Comparison of ENCODE assay signal across 8 cellular contexts in the genomic region with DNA sequence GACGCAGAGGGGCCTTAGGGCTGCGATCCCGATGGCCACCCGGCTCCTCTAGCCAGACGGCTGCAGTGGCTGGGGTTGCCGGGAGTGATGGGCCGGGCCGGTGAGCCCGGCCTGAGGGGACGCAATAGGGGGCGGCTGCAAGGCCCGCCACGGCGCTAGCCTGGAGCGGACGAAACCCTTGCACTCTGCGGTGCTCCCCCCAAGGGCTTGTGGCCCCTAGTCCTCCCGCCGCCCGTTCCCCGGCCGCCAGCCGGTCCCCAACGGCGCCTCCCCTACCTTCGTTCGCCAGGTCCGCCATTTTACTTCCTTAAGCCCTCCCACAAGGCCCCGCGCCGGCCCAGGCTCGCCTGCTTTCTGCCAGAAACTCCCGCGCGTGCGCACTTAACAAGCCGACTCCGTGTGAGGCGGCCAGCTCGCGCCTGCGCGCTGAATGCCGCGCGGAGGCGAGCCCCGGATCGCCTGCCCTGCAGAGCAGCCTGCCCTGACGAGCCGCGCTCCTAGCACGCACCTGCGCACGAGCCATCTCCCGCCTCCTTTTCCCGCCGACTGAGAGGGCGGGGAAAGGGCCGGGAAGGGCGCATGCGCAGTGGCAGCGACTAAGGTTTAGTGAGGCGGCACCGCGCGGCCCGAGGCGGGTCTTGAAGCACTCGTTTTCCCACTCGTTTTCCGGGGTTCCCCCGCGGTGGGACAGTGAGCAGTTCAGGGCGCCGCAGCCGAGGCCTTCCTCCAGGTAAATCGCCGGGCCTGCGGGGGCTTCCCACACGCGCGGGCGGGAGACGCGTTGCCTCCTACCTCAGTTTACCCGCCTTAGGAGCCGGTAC. TPM values are rescaled to one million over a fixed set of nuclear protein-coding genes. Genes with fewer than 3 reads are reported as not detected.
DNase-seq lines count a peak whose midpoint lies in the region; ATAC-seq and TF ChIP-seq lines count a peak whose summit lies in the region.

Gene RANBP3, minus strand, starts transcription at position 356 of the 821 bp plus-strand sequence. Its CDS starts 58 bp downstream, at position 298.

- CTCF ChIA-PET in PC-3 (lab: Charles Lee): interaction anchor here (1.0 kb wide), 2 partner anchors 10 to 45 kb away, joined by 4 to 5 read pairs; no protein-coding TSS in a partner anchor

- H3K9me3 ChIP-seq in PC-3 (ENCODE audit: low read length) (no peaks in the 10 kb centered on the region), mucosa of rectum (ENCODE audit: control insufficient read depth in 2 of 2, low read length in 2 of 2) (no peaks in the 10 kb centered on the region)

- no peaks in the 10 kb centered on the region for H3K9me2 ChIP-seq in PC-3 (replicated peaks; ENCODE audit: low read length)

- DNase-seq in DMS114 treated with DMSO at 0.1 percent for 48 hours (lab: John Stamatoyannopoulos, UW; ENCODE audit: unreplicated experiment) (peak; percentile 90), PC-3 (peak; percentile 100), epithelial cell of proximal tubule (ENCODE audit: low read depth) (peak; percentile 59)
- peak; percentile 96 for DNase-seq in activated T-cell treated with anti-CD3 and anti-CD28 coated beads, Interleukin-2, amount 50 U/mL, for 1 hour
- peak; percentile 97 for DNase-seq in stimulated activated CD8-positive, alpha-beta memory T cell treated with anti-CD3 and anti-CD28 coated beads, Interleukin-4, amount 100 ng/mL, for 48 hours

- H2AFZ ChIP-seq in PC-3 (ENCODE audit: low read length): peak within 1 kb of the TSS; percentile 93

- TF ChIP-seq RAD21 in Ishikawa (IDR thresholded peaks at IDR 0.05; ENCODE audit: low read depth): no peak

- no peaks in the 10 kb centered on the region for H3F3A ChIP-seq in PC-3 (ENCODE audit: low read length, unreplicated experiment)

- intact Hi-C loops in PC-3 (cut with micrococcal nuclease): loop anchor here (2.0 to 5.0 kb wide), 2 partner anchors 73 to 769 kb away; partner anchors contain the start of gene VMAC

- H3K27ac ChIP-seq in PC-3 (ENCODE audit: low read length) (peak within 1 kb of the TSS; percentile 54), mucosa of rectum (ENCODE audit: low read depth in 2 of 2, low read length in 2 of 2) (peak within 1 kb of the TSS; percentile 83 to 90)

- H3K27me3 ChIP-seq in PC-3 (ENCODE audit: low read length): no peaks in the 10 kb centered on the region
- H3K27me3 ChIP-seq in mucosa of rectum (ENCODE audit: control insufficient read depth in 2 of 2, insufficient read depth in 2 of 2, low read length in 2 of 2): no peaks in the 10 kb centered on the region

- H3K9ac ChIP-seq in PC-3 (ENCODE audit: low read length): peak within 1 kb of the TSS; percentile 97
- H3K9ac ChIP-seq in mucosa of rectum (ENCODE audit: low read depth in 1 of 2, low read length in 2 of 2): peak within 1 kb of the TSS; percentile 83 to 87

- peaks cover 20% of the 10 kb centered on the region; the same call in 1 of the 2 replicates for H3K36me3 ChIP-seq in PC-3 (ENCODE audit: low read depth, low read length)
- H3K36me3 ChIP-seq in mucosa of rectum (ENCODE audit: control insufficient read depth in 2 of 2, insufficient read depth in 2 of 2, low read length in 2 of 2): peaks cover 0 to 19% of the 10 kb centered on the region in 2 donors

- H3K4me1 ChIP-seq in PC-3 (ENCODE audit: insufficient read depth, low read length) (peaks cover 48% of the 10 kb centered on the region), mucosa of rectum (ENCODE audit: control insufficient read depth in 2 of 2, insufficient read depth in 2 of 2, low read length in 2 of 2) (peaks cover 37 to 49% of the 10 kb centered on the region in 2 donors)

- peak; percentile 44; the same call in 1 of the 2 replicates for TF ChIP-seq EP300 in Ishikawa (IDR thresholded peaks at IDR 0.05; ENCODE audit: borderline replicate concordance)

- ATAC-seq in GM21576 (IDR thresholded peaks at IDR 0.05; ENCODE audit: unreplicated experiment) (peak; percentile 77), PC-3 (peak; percentile 91)

- POLR2A ChIA-PET in PC-3 (lab: Charles Lee; ENCODE audit: unreplicated experiment): interaction anchor here (0.6 kb wide), 1 partner anchor 355 kb away, joined by 4 read pairs; the partner anchor contains the start of genes SAFB and SAFB2

- H3K4me2 ChIP-seq in PC-3 (ENCODE audit: low read length): peak within 1 kb of the TSS; percentile 97

- H4K20me1 ChIP-seq in PC-3 (ENCODE audit: low read length): peaks cover 26% of the 10 kb centered on the region

- TF ChIP-seq CTCF in PC-3 (conservative IDR thresholded peaks at IDR 0.05; ENCODE audit: low read depth, low read length) (no peak), epithelial cell of proximal tubule (conservative IDR thresholded peaks at IDR 0.05; ENCODE audit: low read depth, low read length) (no peak)

- peaks cover 74% of the 10 kb centered on the region for H3K79me2 ChIP-seq in PC-3 (ENCODE audit: low read length)

- BruUV-seq in PC-3 (replicated peaks; lab: Mats Ljungman, UMichigan): no TSS peak

- peak within 1 kb of the TSS; percentile 84 for H3K4me3 ChIP-seq in PC-3 (ENCODE audit: low read length)
- peak within 1 kb of the TSS; percentile 95 for H3K4me3 ChIP-seq in epithelial cell of proximal tubule (ENCODE audit: low read depth, low read length)
- H3K4me3 ChIP-seq in mucosa of rectum (ENCODE audit: low read length in 2 of 2): peak within 1 kb of the TSS; percentile 75 to 87

TF ChIP-seq in Ishikawa, 13 proteins besides CTCF, POLR2A, EP300 and RAD21:
- TF ChIP-seq CREB1 (IDR thresholded peaks at IDR 0.05; ENCODE audit: low read depth): no peak
- TF ChIP-seq NFIC (IDR thresholded peaks at IDR 0.05): no peak
- peak; percentile 7; the same call in 1 of the 2 replicates for TF ChIP-seq TEAD4 (IDR thresholded peaks at IDR 0.05)
- TF ChIP-seq TAF1 (IDR thresholded peaks at IDR 0.05; ENCODE audit: low read depth): peak; percentile 100
- no peak; the same call in 1 of the 2 replicates for TF ChIP-seq USF1 (IDR thresholded peaks at IDR 0.05)
- peak; percentile 64; the same call in 1 of the 2 replicates for TF ChIP-seq TCF12 (IDR thresholded peaks at IDR 0.05; ENCODE audit: low read depth)
- peak; percentile 100 for TF ChIP-seq MAX (IDR thresholded peaks at IDR 0.05)
- TF ChIP-seq, protein P1, sequence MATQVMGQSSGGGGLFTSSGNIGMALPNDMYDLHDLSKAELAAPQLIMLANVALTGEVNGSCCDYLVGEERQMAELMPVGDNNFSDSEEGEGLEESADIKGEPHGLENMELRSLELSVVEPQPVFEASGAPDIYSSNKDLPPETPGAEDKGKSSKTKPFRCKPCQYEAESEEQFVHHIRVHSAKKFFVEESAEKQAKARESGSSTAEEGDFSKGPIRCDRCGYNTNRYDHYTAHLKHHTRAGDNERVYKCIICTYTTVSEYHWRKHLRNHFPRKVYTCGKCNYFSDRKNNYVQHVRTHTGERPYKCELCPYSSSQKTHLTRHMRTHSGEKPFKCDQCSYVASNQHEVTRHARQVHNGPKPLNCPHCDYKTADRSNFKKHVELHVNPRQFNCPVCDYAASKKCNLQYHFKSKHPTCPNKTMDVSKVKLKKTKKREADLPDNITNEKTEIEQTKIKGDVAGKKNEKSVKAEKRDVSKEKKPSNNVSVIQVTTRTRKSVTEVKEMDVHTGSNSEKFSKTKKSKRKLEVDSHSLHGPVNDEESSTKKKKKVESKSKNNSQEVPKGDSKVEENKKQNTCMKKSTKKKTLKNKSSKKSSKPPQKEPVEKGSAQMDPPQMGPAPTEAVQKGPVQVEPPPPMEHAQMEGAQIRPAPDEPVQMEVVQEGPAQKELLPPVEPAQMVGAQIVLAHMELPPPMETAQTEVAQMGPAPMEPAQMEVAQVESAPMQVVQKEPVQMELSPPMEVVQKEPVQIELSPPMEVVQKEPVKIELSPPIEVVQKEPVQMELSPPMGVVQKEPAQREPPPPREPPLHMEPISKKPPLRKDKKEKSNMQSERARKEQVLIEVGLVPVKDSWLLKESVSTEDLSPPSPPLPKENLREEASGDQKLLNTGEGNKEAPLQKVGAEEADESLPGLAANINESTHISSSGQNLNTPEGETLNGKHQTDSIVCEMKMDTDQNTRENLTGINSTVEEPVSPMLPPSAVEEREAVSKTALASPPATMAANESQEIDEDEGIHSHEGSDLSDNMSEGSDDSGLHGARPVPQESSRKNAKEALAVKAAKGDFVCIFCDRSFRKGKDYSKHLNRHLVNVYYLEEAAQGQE (IDR thresholded peaks at IDR 0.05; ENCODE audit: low read depth): no peak
- TF ChIP-seq FOXM1 (IDR thresholded peaks at IDR 0.05; ENCODE audit: borderline replicate concordance, low read depth): no peak
- TF ChIP-seq CEBPB (IDR thresholded peaks at IDR 0.05): no peak
- TF ChIP-seq YY1 (IDR thresholded peaks at IDR 0.05; ENCODE audit: low read depth): peak; percentile 97
- TF ChIP-seq ZBTB7A (IDR thresholded peaks at IDR 0.05; ENCODE audit: low read depth): no peak
- TF ChIP-seq EGR1 (IDR thresholded peaks at IDR 0.05): no peak; the same call in none of the 2 replicates

RNA-seq across cellular contexts. Expression of gene RANBP3, which starts in this region (rescaled TPM):
- total RNA-seq in PC-3 (2014; rRNA removed): 114 and 153 TPM in 2 replicates
- total RNA-seq in epithelial cell of proximal tubule: 77.3 and 81.9 TPM in 2 replicates

Comparison
In these comparisons a context has a peak if more than half of its experiments do, and no peak if none do; other contexts are left out.
1. Peak in every context shown above with its lines: DNase-seq, ATAC-seq, H3K4me3 ChIP-seq and H3K27ac ChIP-seq.